Comparison of ENCODE assay signal across 19 cellular contexts in genomic region chr20:24194133-24194532, GRCh38.
"Had no signal": no experiment of that assay in that cellular context is flagged by ENCODE, and none has a peak within 500 bp of the region (broad histone marks: within the 10 kb centered on the region; RNA-seq: fewer than 3 reads in every experiment).

No MANE protein-coding gene starts in this region.

- H3K36me3 Mint-ChIP-seq: activated CD4-positive, alpha-beta memory T cell treated with anti-CD3 and anti-CD28 coated beads for 36 hours; mesothelial cell of epicardium had no signal

- H3K4me1 ChIP-seq: gastrocnemius medialis, left lung, tibial artery had no signal

- H3K36me3 ChIP-seq: gastrocnemius medialis, left lung, tibial artery had no signal

- H3K4me1 Mint-ChIP-seq: mesothelial cell of epicardium, nephron had no signal

- H3K27me3 Mint-ChIP-seq: activated naive CD8-positive, alpha-beta T cell had no signal

- H3K27me3 ChIP-seq: gastrocnemius medialis, left lung had no signal

- DNase-seq: activated CD4-positive, alpha-beta memory T cell treated with anti-CD3 and anti-CD28 coated beads for 36 hours; activated T-cell treated with anti-CD3 and anti-CD28 coated beads for 4 hours; amniotic stem cell; effector CD4-positive, alpha-beta T cell; gastrocnemius medialis; head of caudate nucleus; kidney; left lung; nucleus accumbens; retina; stimulated activated CD4-positive, alpha-beta T cell treated with anti-CD3 and anti-CD28 coated beads, Interleukin-2, amount 100 ng/mL, for 24 hours; stimulated activated naive CD8-positive, alpha-beta T cell treated with anti-CD3 and anti-CD28 coated beads, Interleukin-15, Interleukin-2, amounts not matched to agents 100 U/mL and 50 U/mL, for 24 hours; substantia nigra; tibial artery had no signal

- H3K9me3 ChIP-seq: gastrocnemius medialis had no signal

- ATAC-seq: esophagus mucosa; gastrocnemius medialis; left lung; stimulated activated naive CD8-positive, alpha-beta T cell treated with anti-CD3 and anti-CD28 coated beads, Interleukin-15, Interleukin-2, amounts not matched to agents 100 U/mL and 50 U/mL, for 24 hours had no signal

- H3K4me3 ChIP-seq: gastrocnemius medialis, left lung, tibial artery had no signal

- H3K27ac ChIP-seq: gastrocnemius medialis, left lung, tibial artery had no signal

- H3K4me3 Mint-ChIP-seq: activated CD4-positive, alpha-beta memory T cell treated with anti-CD3 and anti-CD28 coated beads for 36 hours; activated naive CD8-positive, alpha-beta T cell; activated T-helper 1 cell treated with anti-CD3 and anti-CD28 coated beads, Interleukin-12 subunit alpha, Interleukin-12 subunit beta, Interleukin-2, Interleukin-4 antibody, amounts not matched to agents 30 ng/mL and 10 ng/mL and 1 ng/mL, durations not matched to agents 14 hours and 24 hours and 36 hours; mesothelial cell of epicardium; nephron had no signal

- H3K27ac Mint-ChIP-seq: activated CD4-positive, alpha-beta memory T cell treated with anti-CD3 and anti-CD28 coated beads for 36 hours; activated naive CD8-positive, alpha-beta T cell; activated T-helper 1 cell treated with anti-CD3 and anti-CD28 coated beads, Interleukin-12 subunit alpha, Interleukin-12 subunit beta, Interleukin-2, Interleukin-4 antibody, amounts not matched to agents 30 ng/mL and 10 ng/mL and 1 ng/mL, durations not matched to agents 14 hours and 24 hours and 36 hours; mesothelial cell of epicardium; nephron had no signal
